In the genomic region with DNA sequence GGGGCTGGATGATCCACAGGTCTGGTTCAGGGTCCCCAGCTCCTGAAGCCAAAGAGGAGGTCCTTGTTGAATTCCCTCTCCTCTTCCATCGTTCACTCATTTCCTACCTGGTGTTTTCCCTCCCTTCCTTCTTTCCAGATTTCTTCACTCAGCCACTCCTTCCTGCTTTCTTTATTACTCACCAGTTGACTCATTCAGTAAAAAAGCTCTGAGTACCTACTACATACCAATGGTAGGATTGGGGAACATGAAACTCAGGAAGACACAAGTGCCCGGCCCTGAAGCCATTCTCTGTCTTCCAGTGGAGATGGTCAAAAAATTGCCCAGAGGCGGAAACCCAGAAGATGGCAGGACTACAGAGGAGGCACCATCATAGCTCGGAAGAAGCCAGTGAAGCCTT, we compare ENCODE assay signal across 14 cellular contexts. TPM values are rescaled to one million over a fixed set of nuclear protein-coding genes. Genes with fewer than 3 reads are reported as not detected.
DNase-seq lines count a peak whose midpoint lies in the region.
"Had no signal": no experiment of that assay in that cellular context is flagged by ENCODE, and none has a peak within 500 bp of the region (broad histone marks: within the 10 kb centered on the region; RNA-seq: fewer than 3 reads in every experiment).

No MANE protein-coding gene starts in this region.

- peak; percentile 40 for DNase-seq in AG08396 (ENCODE audit: low spot score)
- peak; percentile 67 for DNase-seq in LHCN-M2 (ENCODE audit: low read depth)
- peak; percentile 33 for DNase-seq in amniotic stem cell (lab: John Stamatoyannopoulos, UW)
- DNase-seq in hepatic stellate cell (ENCODE audit: low spot score): peak; percentile 65
- DNase-seq in NCI-H526 treated with DMSO at 0.1 percent for 48 hours (lab: John Stamatoyannopoulos, UW): no peak
- no peak for DNase-seq in DMS53 treated with DMSO at 0.1 percent for 48 hours (lab: John Stamatoyannopoulos, UW; ENCODE audit: unreplicated experiment)
- DNase-seq in C1 segment of cervical spinal cord (lab: John Stamatoyannopoulos, UW): no peak
- DNase-seq in NCI-H1436 (lab: John Stamatoyannopoulos, UW): no peak
- DNase-seq: left colon, NCI-H2171 treated with DMSO at 0.1 percent for 48 hours, Right ventricle myocardium superior, uterus had no signal

RNA-seq across cellular contexts. Expression of a gene that starts 11.9 kb away (rescaled TPM):
- 29.6 and 33.0 TPM in 2 replicates for total RNA-seq in LHCN-M2 (2014; rRNA removed)
- 88.4 TPM for polyA plus RNA-seq in LHCN-M2 (2012)

RNA-seq across cellular contexts. Expression of a gene that starts 12.7 kb away (rescaled TPM):
- total RNA-seq in LHCN-M2 (2014; rRNA removed): not detected in 2 replicates
- not detected for polyA plus RNA-seq in LHCN-M2 (2012)
- total RNA-seq: natural killer cell treated with Interleukin-12 subunit alpha and Interleukin-12 subunit beta and Interleukin-15 and Interleukin-18, amount 100 ng/mL, for 72 hours; WTC11 had no signal

Comparison
In these comparisons a context has a peak if more than half of its experiments do, and no peak if none do; other contexts are left out.
1. DNase-seq: peak in AG08396 (single experiment), LHCN-M2 (single experiment), amniotic stem cell (single experiment) and hepatic stellate cell (single experiment); none in NCI-H526 treated with DMSO at 0.1 percent for 48 hours (single experiment), DMS53 treated with DMSO at 0.1 percent for 48 hours (single experiment), C1 segment of cervical spinal cord (0 of 14) and NCI-H1436 (single experiment).